In genomic region chrX:132483523-132483922, GRCh38 we compare ENCODE assay signal across 21 cellular contexts. TPM values are rescaled to one million over a fixed set of nuclear protein-coding genes. Genes with fewer than 3 reads are reported as not detected.
A peak's percentile ranks its signal among the peaks of the same experiment; 100 is the strongest.
DNase-seq lines count a peak whose midpoint lies in the region; ATAC-seq and TF ChIP-seq lines count a peak whose summit lies in the region.
"Had no signal": no experiment of that assay in that cellular context is flagged by ENCODE, and none has a peak within 500 bp of the region (broad histone marks: within the 10 kb centered on the region; RNA-seq: fewer than 3 reads in every experiment).

No MANE protein-coding gene starts in this region.

- no peaks in the 10 kb centered on the region for H3K27me3 Mint-ChIP-seq in activated naive CD4-positive, alpha-beta T cell treated with anti-CD3 and anti-CD28 coated beads, Interleukin-2, amount 50 U/mL, for 24 hours
- H3K27me3 Mint-ChIP-seq in activated naive CD4-positive, alpha-beta T cell treated with anti-CD3 and anti-CD28 coated beads, Interleukin-2, amount 10 ng/mL, durations not matched to agents 7 days and 5 days = no peaks in the 10 kb centered on the region
- H3K27me3 Mint-ChIP-seq: T-helper 17 cell had no signal

- H3K9me3 Mint-ChIP-seq in activated naive CD4-positive, alpha-beta T cell treated with anti-CD3 and anti-CD28 coated beads, Interleukin-2, amount 50 U/mL, for 24 hours = no peaks in the 10 kb centered on the region
- no peaks in the 10 kb centered on the region for H3K9me3 Mint-ChIP-seq in activated naive CD4-positive, alpha-beta T cell treated with anti-CD3 and anti-CD28 coated beads, Interleukin-2, amount 10 ng/mL, durations not matched to agents 7 days and 5 days
- H3K9me3 Mint-ChIP-seq: activated naive CD4-positive, alpha-beta T cell treated with anti-CD3 and anti-CD28 coated beads, Interleukin-2, amount 50 U/mL, for 72 hours had no signal

- H3K27ac ChIP-seq in PC-9 = no peak overlapping the region

- no peak for DNase-seq in activated naive CD4-positive, alpha-beta T cell treated with anti-CD3 and anti-CD28 coated beads, Interleukin-2, amount 10 ng/mL, durations not matched to agents 7 days and 5 days
- peak; percentile 11 for DNase-seq in NCI-H345 treated with DMSO at 0.1 percent for 48 hours (lab: John Stamatoyannopoulos, UW; ENCODE audit: unreplicated experiment)
- no peak for DNase-seq in PC-9
- DNase-seq: ACHN; activated CD8-positive, alpha-beta memory T cell treated with anti-CD3 and anti-CD28 coated beads, Interleukin-2, amount 50 U/mL, for 4 hours; GF-D8; head of caudate nucleus; kidney glomerular epithelial cell; NCI-H1694; NK-92 treated with Interleukin-12 subunit alpha and Interleukin-12 subunit beta, amount 100 ng/mL, for 24 hours; posterior cingulate gyrus; small intestine; stimulated activated naive CD4-positive, alpha-beta T cell treated with Interleukin-2 at 50 U/mL for 16 hours; T-helper 17 cell had no signal

- H3K4me2 ChIP-seq in PC-9 = no peak overlapping the region

- BruUV-seq in PC-9 (replicated peaks; lab: Mats Ljungman, UMichigan) = no TSS peak

- H3K27ac Mint-ChIP-seq in activated naive CD4-positive, alpha-beta T cell treated with anti-CD3 and anti-CD28 coated beads, Interleukin-2, amount 50 U/mL, for 24 hours = peak overlapping the region; percentile 38
- H3K27ac Mint-ChIP-seq in activated naive CD4-positive, alpha-beta T cell treated with anti-CD3 and anti-CD28 coated beads, Interleukin-2, amount 10 ng/mL, durations not matched to agents 7 days and 5 days = no peak overlapping the region
- H3K27ac Mint-ChIP-seq: activated naive CD4-positive, alpha-beta T cell treated with anti-CD3 and anti-CD28 coated beads, Interleukin-2, amount 50 U/mL, for 72 hours; T-helper 17 cell had no signal

- intact Hi-C loops in PC-9 (cut with micrococcal nuclease; ENCODE audit: unreplicated experiment) = loop anchor here (10.0 kb wide), 1 partner anchor 649 kb away; no protein-coding TSS in a partner anchor

- no peaks in the 10 kb centered on the region for H3K79me2 ChIP-seq in PC-9 (ENCODE audit: low read depth)

- H4K20me1 ChIP-seq in PC-9 (ENCODE audit: insufficient read depth) = no peaks in the 10 kb centered on the region

- POLR2A ChIA-PET in PC-9 (lab: Charles Lee; ENCODE audit: unreplicated experiment) = no interaction called here

- H3K36me3 ChIP-seq in endocrine pancreas (ENCODE audit: control insufficient read depth, insufficient read depth, low read length) (no peaks in the 10 kb centered on the region), PC-9 (ENCODE audit: low read depth) (no peaks in the 10 kb centered on the region)

- H3K4me1 ChIP-seq in endocrine pancreas (ENCODE audit: control insufficient read depth, insufficient read depth, low read length) (peaks cover 16% of the 10 kb centered on the region), PC-9 (replicated peaks; ENCODE audit: insufficient read depth) (peaks cover 17% of the 10 kb centered on the region; the same call in 1 of the 2 replicates)

- peaks cover 76% of the 10 kb centered on the region for H3K4me1 Mint-ChIP-seq in activated naive CD4-positive, alpha-beta T cell treated with anti-CD3 and anti-CD28 coated beads, Interleukin-2, amount 50 U/mL, for 24 hours
- peaks cover 77% of the 10 kb centered on the region for H3K4me1 Mint-ChIP-seq in activated naive CD4-positive, alpha-beta T cell treated with anti-CD3 and anti-CD28 coated beads, Interleukin-2, amount 10 ng/mL, durations not matched to agents 7 days and 5 days

- H3K9ac ChIP-seq in endocrine pancreas (ENCODE audit: control insufficient read depth, insufficient read depth, low read length) = no peak overlapping the region

- ATAC-seq in HG02588 (IDR thresholded peaks at IDR 0.05; ENCODE audit: unreplicated experiment) (no peak), GM18907 (IDR thresholded peaks at IDR 0.05; ENCODE audit: unreplicated experiment) (no peak), GM21619 (IDR thresholded peaks at IDR 0.05; ENCODE audit: unreplicated experiment) (no peak)
- ATAC-seq: activated naive CD4-positive, alpha-beta T cell treated with anti-CD3 and anti-CD28 coated beads, Interleukin-2, amount 50 U/mL, for 72 hours; Right ventricle myocardium inferior; T-helper 17 cell had no signal

- H3K9me3 ChIP-seq in endocrine pancreas (ENCODE audit: control insufficient read depth, low read length) (no peaks in the 10 kb centered on the region), PC-9 (ENCODE audit: insufficient read depth, low read depth) (no peaks in the 10 kb centered on the region)

- peaks cover 3% of the 10 kb centered on the region; the same call in 1 of the 2 replicates for H3F3A ChIP-seq in PC-9 (ENCODE audit: insufficient read depth, low read depth)

- H3K27me3 ChIP-seq in endocrine pancreas (ENCODE audit: control insufficient read depth, insufficient read depth, low read length) (no peaks in the 10 kb centered on the region), PC-9 (ENCODE audit: insufficient read depth, low read depth) (no peaks in the 10 kb centered on the region)

- H3K9me2 ChIP-seq in PC-9 (ENCODE audit: insufficient read depth) = no peaks in the 10 kb centered on the region

- CTCF ChIA-PET in activated naive CD4-positive, alpha-beta T cell treated with anti-CD3 and anti-CD28 coated beads, Interleukin-2, amount 10 ng/mL, durations not matched to agents 7 days and 5 days (lab: Charles Lee) = interaction anchor here (1.7 kb wide), 1 partner anchor 641 kb away, joined by 5 read pairs; no protein-coding TSS in a partner anchor
- CTCF ChIA-PET in PC-9 (lab: Charles Lee) = interaction anchor here (0.6 kb wide), 1 partner anchor 646 kb away, joined by 3 read pairs; no protein-coding TSS in a partner anchor

- no peak for TF ChIP-seq CTCF in PC-9 (conservative IDR thresholded peaks at IDR 0.05)

- H3K4me3 ChIP-seq in endocrine pancreas (ENCODE audit: control insufficient read depth, insufficient read depth, low read length) (peak overlapping the region; percentile 34), PC-9 (no peak overlapping the region)

- no peak overlapping the region for H3K4me3 Mint-ChIP-seq in activated naive CD4-positive, alpha-beta T cell treated with anti-CD3 and anti-CD28 coated beads, Interleukin-2, amount 50 U/mL, for 24 hours
- H3K4me3 Mint-ChIP-seq in activated naive CD4-positive, alpha-beta T cell treated with anti-CD3 and anti-CD28 coated beads, Interleukin-2, amount 10 ng/mL, durations not matched to agents 7 days and 5 days = no peak overlapping the region
- H3K4me3 Mint-ChIP-seq: T-helper 17 cell had no signal

- H3K36me3 Mint-ChIP-seq in activated naive CD4-positive, alpha-beta T cell treated with anti-CD3 and anti-CD28 coated beads, Interleukin-2, amount 50 U/mL, for 24 hours = no peaks in the 10 kb centered on the region
- H3K36me3 Mint-ChIP-seq in activated naive CD4-positive, alpha-beta T cell treated with anti-CD3 and anti-CD28 coated beads, Interleukin-2, amount 10 ng/mL, durations not matched to agents 7 days and 5 days = peaks cover 11% of the 10 kb centered on the region

- no peak overlapping the region for H2AFZ ChIP-seq in PC-9

RNA-seq across cellular contexts. Expression of gene MBNL3, which starts 5.3 kb away (rescaled TPM):
- 24.4 and 36.1 TPM in 2 replicates for total RNA-seq in PC-9 (2021)
